In the genomic region with DNA sequence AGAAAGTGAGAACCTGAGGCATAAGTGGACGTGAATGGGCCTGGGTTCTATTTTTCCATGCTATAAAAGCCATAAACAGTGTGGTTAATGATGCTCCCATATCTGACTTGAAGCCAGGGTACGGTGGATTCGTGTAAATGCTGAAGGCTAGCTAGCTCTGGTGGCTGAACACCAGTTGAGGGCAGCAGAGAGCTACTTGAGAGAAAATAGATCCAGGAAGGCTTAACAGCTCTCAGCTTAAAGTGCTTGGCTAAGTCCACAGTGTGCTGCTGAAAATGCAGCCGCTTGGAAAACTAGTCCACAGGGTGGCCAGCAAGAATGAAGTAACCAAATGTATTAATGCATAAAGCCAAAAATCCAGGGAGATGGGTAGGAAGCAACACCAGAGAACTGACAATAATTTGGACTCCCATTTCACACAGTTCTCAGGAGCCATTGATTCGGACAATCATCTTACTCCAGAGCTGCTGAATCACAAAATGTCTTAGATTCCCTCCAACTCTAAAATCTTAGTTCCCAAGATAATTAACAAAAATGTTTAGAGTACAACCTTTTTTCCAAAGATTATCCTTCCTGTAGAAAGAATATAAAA, we compare ENCODE assay signal across 8 cellular contexts. TPM values are rescaled to one million over a fixed set of nuclear protein-coding genes. Genes with fewer than 3 reads are reported as not detected.
DNase-seq lines count a peak whose midpoint lies in the region; ATAC-seq, FAIRE-seq and TF ChIP-seq lines count a peak whose summit lies in the region.

No MANE protein-coding gene starts in this region.

- H3K36me3 ChIP-seq in endothelial cell of umbilical vein (ENCODE audit: control insufficient read depth in 2 of 2, extremely low read depth in 1 of 2, insufficient read depth in 2 of 2, low read length in 2 of 2), result no peaks in the 10 kb centered on the region

- peaks cover 24 to 34% of the 10 kb centered on the region in 2 experiments for H3K27me3 ChIP-seq in endothelial cell of umbilical vein (ENCODE audit: control insufficient read depth in 2 of 2, insufficient read depth in 2 of 2, low read length in 2 of 2)

- H3K36me3 Mint-ChIP-seq in activated T-helper 17 cell treated with anti-CD3 and anti-CD28 coated beads, Interleukin-2, amount 50 U/mL, for 72 hours (ENCODE audit: low read depth), result no peaks in the 10 kb centered on the region

- FAIRE-seq in endothelial cell of umbilical vein (lab: Jason Lieb, UNC), result peak; percentile 62

- no peaks in the 10 kb centered on the region for H4K20me1 ChIP-seq in endothelial cell of umbilical vein (replicated peaks; ENCODE audit: control insufficient read depth, extremely low read depth, insufficient read depth, low read length)

- DNase-seq in DMS153 (lab: John Stamatoyannopoulos, UW) (peak; percentile 46), HPDE6-E6E7 (ENCODE audit: extremely low spot score) (peak; percentile 45), OCI-M1 (lab: John Stamatoyannopoulos, UW) (peak; percentile 79), endothelial cell of umbilical vein (ENCODE audit: low read depth, low spot score) (peak; percentile 50), pons (ENCODE audit: low spot score) (peak; percentile 62), posterior vena cava (ENCODE audit: low spot score) (no peak)

- no peaks in the 10 kb centered on the region for H3K4me1 ChIP-seq in endothelial cell of umbilical vein (ENCODE audit: control insufficient read depth, extremely low read depth, insufficient read depth, low read length)

- no peak overlapping the region for H3K4me3 ChIP-seq in endothelial cell of umbilical vein (replicated peaks in 1 of 3; ENCODE audit: insufficient read depth in 1 of 3, low read depth in 1 of 3, low read length in 3 of 3)

- no peak overlapping the region for H3K9ac ChIP-seq in endothelial cell of umbilical vein (replicated peaks; ENCODE audit: extremely low read depth, insufficient read depth, low read length)

- H3K27me3 Mint-ChIP-seq in activated T-helper 17 cell treated with anti-CD3 and anti-CD28 coated beads, Interleukin-2, amount 50 U/mL, for 72 hours, result peaks cover 24% of the 10 kb centered on the region

- H3K9me1 ChIP-seq in endothelial cell of umbilical vein (replicated peaks; ENCODE audit: control insufficient read depth, extremely low read depth, insufficient read depth, low read length), result no peaks in the 10 kb centered on the region

- no peak overlapping the region for H3K27ac ChIP-seq in endothelial cell of umbilical vein (ENCODE audit: insufficient read depth, low read depth, low read length)

- no peaks in the 10 kb centered on the region for H3K4me1 Mint-ChIP-seq in activated T-helper 17 cell treated with anti-CD3 and anti-CD28 coated beads, Interleukin-2, amount 50 U/mL, for 72 hours

- no peak overlapping the region for H3K4me3 Mint-ChIP-seq in activated T-helper 17 cell treated with anti-CD3 and anti-CD28 coated beads, Interleukin-2, amount 50 U/mL, for 72 hours

- POLR2A ChIA-PET in endothelial cell of umbilical vein (lab: Charles Lee), result no interaction called here

- no peak overlapping the region for H2AFZ ChIP-seq in endothelial cell of umbilical vein (ENCODE audit: low read depth, low read length)

- peak; percentile 68 for ATAC-seq in GM19043 (IDR thresholded peaks at IDR 0.05; ENCODE audit: low read depth, unreplicated experiment)
- no peak for ATAC-seq in activated T-helper 17 cell treated with anti-CD3 and anti-CD28 coated beads, Interleukin-2, amount 50 U/mL, for 72 hours (replicated peaks)

- intact Hi-C loops in endothelial cell of umbilical vein (cut with micrococcal nuclease), result loop anchor here (2.0 to 10.0 kb wide), 2 partner anchors 1519 to 1773 kb away; no protein-coding TSS in a partner anchor
- intact Hi-C loops in posterior vena cava (cut with DNase I), result loop anchor here (2.0 to 10.0 kb wide), 3 partner anchors 71 to 1693 kb away; no protein-coding TSS in a partner anchor

- H3K9me3 ChIP-seq in endothelial cell of umbilical vein (replicated peaks; ENCODE audit: control insufficient read depth, insufficient read depth, low read length), result no peaks in the 10 kb centered on the region

- dilution Hi-C loops in endothelial cell of umbilical vein (cut with MboI; ENCODE audit: extremely low pct_ligation_motif_present, low sequenced_read_pairs), result no loop called here

- no peaks in the 10 kb centered on the region for H3K79me2 ChIP-seq in endothelial cell of umbilical vein (ENCODE audit: control insufficient read depth, insufficient read depth, low read length)

- BruUV-seq in endothelial cell of umbilical vein (replicated peaks; lab: Mats Ljungman, UMichigan), result no TSS peak

- TF ChIP-seq CTCF in endothelial cell of umbilical vein (IDR thresholded peaks at IDR 0.05; ENCODE audit: extremely low read depth in 1 of 2, insufficient read depth in 1 of 2, low read depth in 1 of 2, low read length in 2 of 2), result peak; percentile 62 to 71

- CTCF ChIA-PET in endothelial cell of umbilical vein (lab: Charles Lee), result interaction anchor here (0.7 to 1.4 kb wide), 22 partner anchors 9 to 1770 kb away, joined by 3 to 22 read pairs (median 4); a partner anchor contains a TSS

- no peak overlapping the region for H3K27ac Mint-ChIP-seq in activated T-helper 17 cell treated with anti-CD3 and anti-CD28 coated beads, Interleukin-2, amount 50 U/mL, for 72 hours

- TF ChIP-seq POLR2A in endothelial cell of umbilical vein (IDR thresholded peaks at IDR 0.05; ENCODE audit: low read depth, low read length), result no peak

- H3K4me2 ChIP-seq in endothelial cell of umbilical vein (ENCODE audit: insufficient read depth, low read length), result no peak overlapping the region

- H3K9me3 Mint-ChIP-seq in activated T-helper 17 cell treated with anti-CD3 and anti-CD28 coated beads, Interleukin-2, amount 50 U/mL, for 72 hours, result peaks cover 5% of the 10 kb centered on the region

TF ChIP-seq in endothelial cell of umbilical vein, 7 proteins besides CTCF, POLR2A, EP300 and RAD21:
- TF ChIP-seq EZH2 (IDR thresholded peaks at IDR 0.05; ENCODE audit: borderline replicate concordance, low read depth, low read length, severe bottlenecking), result no peak
- TF ChIP-seq, protein P1, sequence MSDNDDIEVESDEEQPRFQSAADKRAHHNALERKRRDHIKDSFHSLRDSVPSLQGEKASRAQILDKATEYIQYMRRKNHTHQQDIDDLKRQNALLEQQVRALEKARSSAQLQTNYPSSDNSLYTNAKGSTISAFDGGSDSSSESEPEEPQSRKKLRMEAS (IDR thresholded peaks at IDR 0.05; ENCODE audit: insufficient read depth, insufficient read length), result no peak
- TF ChIP-seq JUN (IDR thresholded peaks at IDR 0.05; ENCODE audit: borderline replicate concordance, insufficient read depth, insufficient read length, low read depth), result no peak
- no peak for TF ChIP-seq GATA2 (IDR thresholded peaks at IDR 0.05; ENCODE audit: insufficient read depth, insufficient read length, low read depth, low read length)
- TF ChIP-seq FOS (IDR thresholded peaks at IDR 0.05; ENCODE audit: borderline replicate concordance, insufficient read depth, low read length), result no peak
- no peak for TF ChIP-seq MYC (IDR thresholded peaks at IDR 0.05; ENCODE audit: low read depth, low read length)
- TF ChIP-seq POLR2AphosphoS5 (IDR thresholded peaks at IDR 0.05; ENCODE audit: insufficient read depth, low read depth, low read length), result no peak

RNA-seq across cellular contexts. Expression of a gene that starts 15.0 kb away (rescaled TPM):
- not detected in 2 replicates for total RNA-seq in endothelial cell of umbilical vein
- polyA plus RNA-seq in endothelial cell of umbilical vein, result not detected in 2 replicates
- polyA plus RNA-seq in endothelial cell of umbilical vein (2011; cell fraction: cytosol; rRNA removed), result not detected in 2 replicates
- polyA plus RNA-seq in endothelial cell of umbilical vein (2011; cell fraction: nucleus; rRNA removed), result not detected in 2 replicates
- polyA plus RNA-seq in endothelial cell of umbilical vein (2012), result not detected in 2 replicates
- polyA minus RNA-seq in endothelial cell of umbilical vein, result 0.06 TPM in 1 of 2 replicates, not detected in the other
- not detected for polyA minus RNA-seq in endothelial cell of umbilical vein (2011; cell fraction: cytosol; rRNA and poly(A)+ RNA removed)
- polyA minus RNA-seq in endothelial cell of umbilical vein (2011; cell fraction: nucleus; rRNA and poly(A)+ RNA removed), result not detected in 2 replicates
- not detected for total RNA-seq in posterior vena cava
- total RNA-seq in activated T-helper 17 cell treated with anti-CD3 and anti-CD28 coated beads, Interleukin-2, amount 50 U/mL, for 72 hours, result not detected
